In the genomic region with DNA sequence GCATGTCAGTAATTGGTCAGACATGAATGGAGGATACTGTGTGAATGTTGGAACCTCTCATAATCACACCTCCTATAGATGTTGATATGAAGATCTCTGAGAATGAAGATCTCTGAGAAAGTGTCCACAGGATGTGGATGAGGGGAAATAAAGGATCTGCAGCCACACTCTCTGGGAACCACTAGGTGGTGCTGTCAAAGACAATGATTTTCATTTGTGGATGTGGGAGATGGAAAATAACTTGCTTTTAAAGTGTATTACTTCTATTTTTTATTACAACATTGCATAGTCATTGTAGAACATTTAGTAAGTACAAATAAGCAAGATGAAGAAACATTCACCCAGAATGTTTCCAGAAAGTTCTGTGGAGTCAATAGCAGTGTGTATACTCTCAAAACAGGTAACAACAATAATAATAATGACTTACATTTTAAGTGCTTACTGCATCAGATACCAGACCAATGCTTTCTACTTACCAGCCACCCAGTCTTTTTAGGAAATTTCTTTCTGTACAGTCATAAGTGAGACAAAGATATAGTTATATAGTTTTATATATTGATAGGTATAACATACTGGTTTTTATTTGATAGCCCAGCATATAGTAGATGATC, we compare ENCODE assay signal across 9 cellular contexts.
DNase-seq lines count a peak whose midpoint lies in the region; ATAC-seq and TF ChIP-seq lines count a peak whose summit lies in the region.
"Had no signal": no experiment of that assay in that cellular context is flagged by ENCODE, and none has a peak within 500 bp of the region (broad histone marks: within the 10 kb centered on the region; RNA-seq: fewer than 3 reads in every experiment).

No MANE protein-coding gene starts in this region.

- no peaks in the 10 kb centered on the region for H3K9me3 Mint-ChIP-seq in natural killer cell
- H3K9me3 Mint-ChIP-seq in natural killer cell treated with Interleukin-12 subunit alpha and Interleukin-12 subunit beta and Interleukin-15 and Interleukin-18, amount 100 ng/mL, for 72 hours, result no peaks in the 10 kb centered on the region

- POLR2A ChIA-PET in OCI-LY7 (lab: Charles Lee), result interaction anchor here (0.6 kb wide), 1 partner anchor 35 kb away, joined by 4 read pairs; no protein-coding TSS in a partner anchor

- DNase-seq in natural killer cell, result no peak
- no peak for DNase-seq in natural killer cell treated with Interleukin-12 subunit alpha and Interleukin-12 subunit beta and Interleukin-15 and Interleukin-18, amount 100 ng/mL, for 72 hours (ENCODE audit: low spot score)
- peak; percentile 16 for DNase-seq in OCI-LY7 (ENCODE audit: low spot score)
- peak; percentile 50 for DNase-seq in fibroblast of the aortic adventitia (ENCODE audit: low read depth)
- no peak for DNase-seq in aorta
- no peak for DNase-seq in NCI-H1092 treated with DMSO at 0.1 percent for 48 hours (lab: John Stamatoyannopoulos, UW)
- DNase-seq in stimulated activated CD4-positive, alpha-beta T cell treated with anti-CD3 and anti-CD28 coated beads, Interleukin-4, amount 100 ng/mL, for 24 hours, result no peak
- DNase-seq: thyroid gland had no signal

- no peaks in the 10 kb centered on the region for H3K36me3 ChIP-seq in OCI-LY7 (ENCODE audit: insufficient read depth, low read length)
- no peaks in the 10 kb centered on the region for H3K36me3 ChIP-seq in aorta (ENCODE audit: control insufficient read depth in 1 of 2, insufficient read depth in 2 of 2, low read length in 1 of 2)
- H3K36me3 ChIP-seq: thyroid gland had no signal

- CTCF ChIA-PET in OCI-LY7 (lab: Charles Lee; ENCODE audit: unreplicated experiment), result no interaction called here

- H3K4me3 ChIP-seq in OCI-LY7 (ENCODE audit: low read depth, low read length, poor library complexity, severe bottlenecking) (no peak overlapping the region), fibroblast of the aortic adventitia (ENCODE audit: low read depth, low read length) (no peak overlapping the region), aorta (ENCODE audit: low read length in 2 of 2) (no peak overlapping the region)
- H3K4me3 ChIP-seq: thyroid gland had no signal

- no peaks in the 10 kb centered on the region for H3K4me1 Mint-ChIP-seq in natural killer cell
- H3K4me1 Mint-ChIP-seq in natural killer cell treated with Interleukin-12 subunit alpha and Interleukin-12 subunit beta and Interleukin-15 and Interleukin-18, amount 100 ng/mL, for 72 hours (ENCODE audit: low read depth in 2 of 2), result no peaks in the 10 kb centered on the region

- H3K4me1 ChIP-seq in OCI-LY7 (ENCODE audit: insufficient read depth, low read length, poor library complexity, severe bottlenecking) (no peaks in the 10 kb centered on the region), aorta (ENCODE audit: control insufficient read depth in 1 of 2, insufficient read depth in 2 of 2, low read length in 2 of 2) (no peaks in the 10 kb centered on the region)
- H3K4me1 ChIP-seq: thyroid gland had no signal

- H3K27me3 ChIP-seq in aorta (ENCODE audit: control insufficient read depth in 1 of 2, insufficient read depth in 2 of 2, low read length in 1 of 2), result no peaks in the 10 kb centered on the region
- H3K27me3 ChIP-seq: thyroid gland had no signal

- ATAC-seq in natural killer cell (no peak), aorta (ENCODE audit: low FRiP score) (no peak), HG02981 (IDR thresholded peaks at IDR 0.05; ENCODE audit: unreplicated experiment) (no peak)
- ATAC-seq in natural killer cell treated with Interleukin-12 subunit alpha and Interleukin-12 subunit beta and Interleukin-15 and Interleukin-18, amount 100 ng/mL, for 72 hours, result no peak

- no peaks in the 10 kb centered on the region for H4K20me1 ChIP-seq in OCI-LY7 (ENCODE audit: insufficient read depth, low read length)

- intact Hi-C loops in natural killer cell (cut with micrococcal nuclease), result no loop called here
- intact Hi-C loops in OCI-LY7 (cut with micrococcal nuclease; ENCODE audit: unreplicated experiment), result no loop called here
- intact Hi-C loops in aorta (cut with DNase I), result no loop called here

- no peaks in the 10 kb centered on the region for H3K79me2 ChIP-seq in OCI-LY7 (ENCODE audit: insufficient read depth, low read depth, low read length)

- H2AFZ ChIP-seq in OCI-LY7 (ENCODE audit: low read length), result no peak overlapping the region

- no peaks in the 10 kb centered on the region for H3K36me3 Mint-ChIP-seq in natural killer cell
- H3K36me3 Mint-ChIP-seq in natural killer cell treated with Interleukin-12 subunit alpha and Interleukin-12 subunit beta and Interleukin-15 and Interleukin-18, amount 100 ng/mL, for 72 hours, result no peaks in the 10 kb centered on the region

- H3K9me2 ChIP-seq in OCI-LY7 (ENCODE audit: insufficient read depth, low read length), result no peaks in the 10 kb centered on the region

- no TSS peak for BruUV-seq in OCI-LY7 (replicated peaks; lab: Mats Ljungman, UMichigan)

- TF ChIP-seq CTCF in natural killer cell (IDR thresholded peaks at IDR 0.05) (peak; percentile 52), OCI-LY7 (conservative IDR thresholded peaks at IDR 0.05; ENCODE audit: low read length) (peak; percentile 92), fibroblast of the aortic adventitia (IDR thresholded peaks at IDR 0.05; ENCODE audit: insufficient read depth, low read length) (peak; percentile 90)

- no peak overlapping the region for H3K27ac Mint-ChIP-seq in natural killer cell
- H3K27ac Mint-ChIP-seq in natural killer cell treated with Interleukin-12 subunit alpha and Interleukin-12 subunit beta and Interleukin-15 and Interleukin-18, amount 100 ng/mL, for 72 hours, result no peak overlapping the region

- peaks cover 7 to 37% of the 10 kb centered on the region in 2 donors for H3K27me3 Mint-ChIP-seq in natural killer cell (ENCODE audit: low read depth in 2 of 2)
- H3K27me3 Mint-ChIP-seq in natural killer cell treated with Interleukin-12 subunit alpha and Interleukin-12 subunit beta and Interleukin-15 and Interleukin-18, amount 100 ng/mL, for 72 hours, result peaks cover 9 to 19% of the 10 kb centered on the region in 2 donors

- no peak overlapping the region for H3K4me3 Mint-ChIP-seq in natural killer cell
- H3K4me3 Mint-ChIP-seq in natural killer cell treated with Interleukin-12 subunit alpha and Interleukin-12 subunit beta and Interleukin-15 and Interleukin-18, amount 100 ng/mL, for 72 hours, result no peak overlapping the region

- H3K27ac ChIP-seq in OCI-LY7 (ENCODE audit: low read depth, low read length, poor library complexity, severe bottlenecking), result no peak overlapping the region
- no peak overlapping the region for H3K27ac ChIP-seq in aorta (ENCODE audit: low read depth in 1 of 2, low read length in 2 of 2)
- H3K27ac ChIP-seq: thyroid gland had no signal

- no peaks in the 10 kb centered on the region for H3K9me3 ChIP-seq in OCI-LY7 (ENCODE audit: low read length)
- no peaks in the 10 kb centered on the region for H3K9me3 ChIP-seq in aorta (ENCODE audit: control insufficient read depth, low read length)
- H3K9me3 ChIP-seq: thyroid gland had no signal

- H3K4me2 ChIP-seq in OCI-LY7 (ENCODE audit: low read length), result no peak overlapping the region

Comparison
In these comparisons a context has a peak if more than half of its experiments do, and no peak if none do; other contexts are left out.
1. DNase-seq: peak in OCI-LY7 (single experiment) and fibroblast of the aortic adventitia (single experiment); none in natural killer cell (single experiment), natural killer cell treated with Interleukin-12 subunit alpha and Interleukin-12 subunit beta and Interleukin-15 and Interleukin-18, amount 100 ng/mL, for 72 hours (single experiment), aorta (0 of 2), NCI-H1092 treated with DMSO at 0.1 percent for 48 hours (single experiment) and stimulated activated CD4-positive, alpha-beta T cell treated with anti-CD3 and anti-CD28 coated beads, Interleukin-4, amount 100 ng/mL, for 24 hours (single experiment).
2. Peak in every context shown above with its lines, with median percentiles within 50 percentile points of each other: CTCF ChIP-seq.